Comparison of ENCODE assay signal across 30 cellular contexts in the genomic region with DNA sequence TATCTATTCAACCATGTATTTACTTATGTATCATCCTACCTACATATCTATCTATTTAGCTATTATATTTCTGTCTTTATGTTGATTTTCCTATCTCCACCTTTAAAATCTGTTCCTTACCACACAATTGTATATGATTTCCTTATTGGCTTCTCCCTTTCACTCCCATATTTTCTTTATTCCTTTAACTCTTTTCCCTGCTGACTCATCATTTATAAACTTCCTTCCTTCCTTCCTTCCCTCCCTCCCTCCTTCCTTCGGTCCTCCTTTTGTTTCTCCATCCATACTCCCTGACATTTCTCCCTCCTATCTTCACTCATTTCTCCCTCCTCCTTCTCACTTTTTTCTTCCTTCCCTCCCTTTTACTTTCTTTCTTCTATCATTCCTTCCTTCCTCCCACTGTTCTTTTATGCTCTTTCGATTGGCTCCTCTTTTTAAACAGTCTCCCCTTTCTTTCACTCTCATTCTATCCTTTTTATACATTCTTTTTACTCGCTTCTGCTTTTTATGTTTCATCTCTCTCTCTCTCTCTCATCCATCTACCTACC.
"Had no signal": no experiment of that assay in that cellular context is flagged by ENCODE, and none has a peak within 500 bp of the region (broad histone marks: within the 10 kb centered on the region; RNA-seq: fewer than 3 reads in every experiment).

No MANE protein-coding gene starts in this region.

- H3K27me3 ChIP-seq: brain microvascular endothelial cell, esophagus muscularis mucosa, foreskin keratinocyte, gastrocnemius medialis, heart left ventricle had no signal

- H3K27ac ChIP-seq: brain microvascular endothelial cell, esophagus muscularis mucosa, foreskin keratinocyte, gastrocnemius medialis, heart left ventricle, WERI-Rb-1 had no signal

- H3K4me1 ChIP-seq: esophagus muscularis mucosa, foreskin keratinocyte, gastrocnemius medialis, heart left ventricle had no signal

- FAIRE-seq: astrocyte, bronchial epithelial cell had no signal

- H3K4me3 ChIP-seq: esophagus muscularis mucosa, gastrocnemius medialis, heart left ventricle had no signal

- ATAC-seq: activated CD4-positive, CD25-positive, alpha-beta regulatory T cell treated with anti-CD3 and anti-CD28 coated beads, Interleukin-2, amount 50 U/mL, for 24 hours; activated CD8-positive, alpha-beta T cell treated with anti-CD3 and anti-CD28 coated beads for 36 hours; activated T-cell treated with anti-CD3 and anti-CD28 coated beads, Interleukin-2, amount 50 U/mL, for 4 hours; activated T-helper 17 cell treated with anti-CD3 and anti-CD28 coated beads, Interleukin-2, amount 50 U/mL, for 72 hours; effector memory CD8-positive, alpha-beta T cell; foreskin keratinocyte; gastrocnemius medialis; heart left ventricle had no signal

- DNase-seq: activated B cell treated with CpG ODN at 0.5 μM for 24 hours; activated CD4-positive, alpha-beta T cell treated with anti-CD3 and anti-CD28 coated beads for 48 hours; activated CD4-positive, alpha-beta T cell treated with anti-CD3 and anti-CD28 coated beads, Interleukin-2, amount 50 U/mL, for 1 hour; activated CD4-positive, alpha-beta T cell treated with anti-CD3 and anti-CD28 coated beads, Interleukin-2, amount 50 U/mL, for 48 hours; activated CD8-positive, alpha-beta memory T cell treated with anti-CD3 and anti-CD28 coated beads for 24 hours; activated CD8-positive, alpha-beta T cell treated with anti-CD3 and anti-CD28 coated beads for 36 hours; activated effector memory CD4-positive, alpha-beta T cell treated with Interleukin-2 at 50 U/mL for 16 hours; activated gamma-delta T cell treated with Interleukin-2 at 50 U/mL for 16 hours; activated naive CD4-positive, alpha-beta T cell treated with anti-CD3 and anti-CD28 coated beads, Interleukin-2, amount 50 U/mL, for 16 hours; activated naive CD4-positive, alpha-beta T cell treated with Interleukin-2 at 50 U/mL for 16 hours; activated T-cell treated with anti-CD3 and anti-CD28 coated beads, Interleukin-2, amount 50 U/mL, for 4 hours; amniotic stem cell; anterior cingulate cortex; brain microvascular endothelial cell; cortex of kidney; dermis blood vessel endothelial cell; effector CD4-positive, alpha-beta T cell; effector memory CD8-positive, alpha-beta T cell; erythroblast; foreskin keratinocyte; gastrocnemius medialis; glutamatergic neuron; heart left ventricle; T1000; WERI-Rb-1 had no signal

- H3K36me3 ChIP-seq: brain microvascular endothelial cell, esophagus muscularis mucosa, gastrocnemius medialis, heart left ventricle, WERI-Rb-1 had no signal

- H3K9me3 ChIP-seq: esophagus muscularis mucosa, gastrocnemius medialis, heart left ventricle had no signal
